In the genomic region with DNA sequence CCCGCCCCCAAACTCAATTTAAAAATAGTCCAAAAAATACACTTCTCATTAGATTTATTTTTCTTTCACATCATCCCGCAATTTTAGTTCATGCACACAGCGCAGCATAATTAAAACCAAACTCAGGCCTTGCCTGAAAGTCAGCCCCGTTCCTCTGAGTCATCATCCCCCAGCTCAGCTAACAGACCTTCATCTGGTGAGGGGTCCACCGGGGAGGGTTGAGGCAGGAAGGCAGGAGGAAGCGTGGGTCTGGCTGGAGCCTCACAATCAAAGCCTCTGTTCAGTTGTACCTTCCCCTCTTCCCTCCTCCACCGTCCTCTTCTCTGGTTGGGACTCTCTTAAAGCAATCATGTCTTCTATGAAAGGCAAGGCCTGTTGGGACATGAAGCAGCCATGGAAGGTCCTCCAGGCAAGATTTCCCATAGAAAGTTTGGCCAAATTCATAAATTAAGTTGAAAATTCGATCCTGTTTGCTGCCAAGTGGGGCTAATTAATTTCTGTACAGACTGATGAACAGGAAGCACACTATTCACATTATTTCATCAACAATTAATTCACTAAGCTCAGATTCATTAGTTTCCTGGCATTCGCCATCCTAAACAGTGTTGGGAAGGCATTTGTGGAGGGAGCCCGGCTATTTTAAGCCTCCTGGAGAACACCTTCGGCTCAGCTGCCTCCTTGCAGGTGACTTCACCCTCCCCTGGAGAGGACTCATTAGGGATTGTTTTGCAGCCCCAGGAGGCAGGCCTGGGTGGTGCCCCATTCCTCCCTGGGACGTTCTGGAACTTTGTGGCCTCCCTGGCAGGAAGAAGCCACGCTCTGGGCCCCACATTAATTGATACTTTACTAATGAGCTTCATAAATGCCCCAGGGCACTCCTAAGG, we compare ENCODE assay signal across 1 cellular context.
TF ChIP-seq lines count a peak whose summit lies in the region.

No MANE protein-coding gene starts in this region.

TF ChIP-seq in IMR-90, 13 proteins besides CTCF, POLR2A, EP300 and RAD21:
- no peak for TF ChIP-seq CHD1 (IDR thresholded peaks at IDR 0.05; ENCODE audit: low read depth, low read length)
- no peak for TF ChIP-seq FOS (IDR thresholded peaks at IDR 0.05; ENCODE audit: low read depth, low read length)
- TF ChIP-seq NFE2L2 (IDR thresholded peaks at IDR 0.05; ENCODE audit: low read depth, low read length) = no peak
- no peak for TF ChIP-seq SMC3 (IDR thresholded peaks at IDR 0.05; ENCODE audit: low read depth, low read length)
- no peak for TF ChIP-seq MAZ (IDR thresholded peaks at IDR 0.05; ENCODE audit: borderline replicate concordance, low read depth, low read length)
- TF ChIP-seq ELK1 (IDR thresholded peaks at IDR 0.05; ENCODE audit: borderline replicate concordance, low read depth, low read length) = no peak
- TF ChIP-seq BHLHE40 (IDR thresholded peaks at IDR 0.05; ENCODE audit: low read depth, low read length) = no peak
- no peak for TF ChIP-seq RCOR1 (IDR thresholded peaks at IDR 0.05; ENCODE audit: insufficient replicate concordance, low read length)
- TF ChIP-seq CEBPB (IDR thresholded peaks at IDR 0.05; ENCODE audit: low read depth, low read length) = no peak
- no peak for TF ChIP-seq MXI1 (IDR thresholded peaks at IDR 0.05; ENCODE audit: borderline replicate concordance, low read depth, low read length)
- no peak for TF ChIP-seq MAFK (IDR thresholded peaks at IDR 0.05; ENCODE audit: low read depth, low read length)
- TF ChIP-seq RFX5 (IDR thresholded peaks at IDR 0.05; ENCODE audit: low read depth, low read length) = no peak
- TF ChIP-seq, protein P1, sequence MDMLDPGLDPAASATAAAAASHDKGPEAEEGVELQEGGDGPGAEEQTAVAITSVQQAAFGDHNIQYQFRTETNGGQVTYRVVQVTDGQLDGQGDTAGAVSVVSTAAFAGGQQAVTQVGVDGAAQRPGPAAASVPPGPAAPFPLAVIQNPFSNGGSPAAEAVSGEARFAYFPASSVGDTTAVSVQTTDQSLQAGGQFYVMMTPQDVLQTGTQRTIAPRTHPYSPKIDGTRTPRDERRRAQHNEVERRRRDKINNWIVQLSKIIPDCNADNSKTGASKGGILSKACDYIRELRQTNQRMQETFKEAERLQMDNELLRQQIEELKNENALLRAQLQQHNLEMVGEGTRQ (IDR thresholded peaks at IDR 0.05; ENCODE audit: low read depth, low read length) = no peak
TF ChIP-seq in IMR-90: peak in this region for 0.
